19 cellular contexts compared by ENCODE assay signal in the genomic region with DNA sequence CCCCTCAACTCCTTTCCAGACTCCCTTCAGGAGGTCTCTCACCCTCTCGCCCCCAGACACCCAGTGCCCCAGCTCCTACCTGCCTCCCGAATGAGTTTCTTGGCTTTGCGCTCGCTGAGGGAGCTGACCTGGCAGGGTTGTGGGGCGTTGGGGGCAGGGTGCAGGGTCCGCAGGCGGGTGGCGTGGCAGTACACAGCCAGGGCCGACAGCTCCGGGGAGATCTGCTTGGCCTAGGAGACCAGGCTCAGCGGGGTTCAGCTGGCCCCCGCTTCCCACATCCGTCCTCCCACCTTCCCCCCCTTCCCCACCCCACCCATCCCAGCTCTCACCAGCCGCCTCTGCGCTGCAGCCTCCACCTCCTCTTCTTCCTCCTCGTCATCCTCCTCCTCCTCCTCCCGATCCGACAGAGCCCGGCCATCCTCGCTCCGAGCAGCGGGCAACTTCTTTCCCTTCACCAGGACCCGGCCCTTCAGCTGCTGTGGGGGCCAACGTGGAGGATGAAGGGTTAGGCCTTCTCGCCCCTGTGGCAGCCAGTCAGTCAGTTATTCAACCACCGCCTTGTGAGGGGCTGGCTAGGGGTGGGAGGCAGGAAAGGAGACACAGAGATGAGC. TPM values are rescaled to one million over a fixed set of nuclear protein-coding genes. Genes with fewer than 3 reads are reported as not detected.
A peak's percentile ranks its signal among the peaks of the same experiment; 100 is the strongest.
DNase-seq lines count a peak whose midpoint lies in the region; ATAC-seq and TF ChIP-seq lines count a peak whose summit lies in the region.
"Had no signal": no experiment of that assay in that cellular context is flagged by ENCODE, and none has a peak within 500 bp of the region (broad histone marks: within the 10 kb centered on the region; RNA-seq: fewer than 3 reads in every experiment).

No MANE protein-coding gene starts in this region.

- POLR2A ChIA-PET in HEK293 (lab: Yijun Ruan, JAX) = interaction anchor here (0.6 kb wide), 1 partner anchor 25 kb away, joined by 3 read pairs; no protein-coding TSS in a partner anchor

- H3K27ac ChIP-seq in BLaER1 (0 out of 2 replicates have a peak overlapping the region, but pooled peaks have one; percentile 70), HEK293 (ENCODE audit: extremely low read depth, low read depth, low read length) (no peak overlapping the region), layer of hippocampus (ENCODE audit: low read depth, low read length) (peak overlapping the region; percentile 10), sigmoid colon (peak overlapping the region in 3 of 4 donors; percentile 1 to 31 (median 5))
- H3K27ac ChIP-seq: GM23248 had no signal

- H3K27me3 ChIP-seq in BLaER1 (no peaks in the 10 kb centered on the region), layer of hippocampus (ENCODE audit: control insufficient read depth, insufficient read depth, low read length) (no peaks in the 10 kb centered on the region), sigmoid colon (no peaks in the 10 kb centered on the region)
- H3K27me3 ChIP-seq: BE2C, MG63 had no signal

- TF ChIP-seq POLR2A in sigmoid colon (IDR thresholded peaks at IDR 0.05) (no peak), lower leg skin (IDR thresholded peaks at IDR 0.05) (no peak)

- H3K36me3 ChIP-seq in BLaER1 = no peaks in the 10 kb centered on the region
- peaks cover 0 to 60% of the 10 kb centered on the region in 2 experiments; a peak in 1 of 3 replicates for H3K36me3 ChIP-seq in HEK293 (ENCODE audit: control insufficient read depth in 2 of 2, insufficient read depth in 1 of 2, low read length in 2 of 2)
- peaks cover 13 to 73% (median 40%) of the 10 kb centered on the region in 4 donors for H3K36me3 ChIP-seq in sigmoid colon
- H3K36me3 ChIP-seq: BE2C had no signal

- CTCF ChIA-PET in HEK293 (lab: Yijun Ruan, JAX) = interaction anchor here (0.6 to 1.2 kb wide), 7 partner anchors 9 to 37 kb away, joined by 3 to 7 read pairs (median 4); partner anchors contain the start of gene ACBD4

- no peak for DNase-seq in sigmoid colon
- no peak for DNase-seq in lower leg skin (ENCODE audit: low spot score in 2 of 2)
- DNase-seq in NCI-H345 treated with DMSO at 0.1 percent for 48 hours (lab: John Stamatoyannopoulos, UW; ENCODE audit: unreplicated experiment) = no peak
- DNase-seq: 8988T; ACHN; BE2C; CD4-positive, CD25-positive, alpha-beta regulatory T cell; GM23248; HCEC 1CT; KG1; MG63; NCI-H2029; NCI-H526 treated with DMSO at 0.1 percent for 48 hours; RPMI8226; SHP77 treated with DMSO at 0.1 percent for 48 hours had no signal

- no peak overlapping the region for H3K9ac ChIP-seq in BLaER1
- H3K9ac ChIP-seq: GM23248 had no signal

- intact Hi-C loops in sigmoid colon (cut with DNase I) (no loop called here), lower leg skin (cut with DNase I; ENCODE audit: low total_unique reads) (no loop called here)

- no peak for ATAC-seq in HG02642 (IDR thresholded peaks at IDR 0.05; ENCODE audit: poor library complexity, unreplicated experiment)

- peaks cover 74% of the 10 kb centered on the region for H3K4me1 ChIP-seq in BLaER1
- no peaks in the 10 kb centered on the region for H3K4me1 ChIP-seq in HEK293 (ENCODE audit: control insufficient read depth, insufficient read depth, low read length)
- peaks cover 0 to 25% (median 23%) of the 10 kb centered on the region in 4 donors for H3K4me1 ChIP-seq in sigmoid colon
- H3K4me1 ChIP-seq: BE2C had no signal

- H4K20me1 ChIP-seq in BLaER1 = peaks cover 16% of the 10 kb centered on the region

- H3K9me3 ChIP-seq in BLaER1 (no peaks in the 10 kb centered on the region), HEK293 (ENCODE audit: control insufficient read depth, insufficient read depth, low read depth, low read length) (no peaks in the 10 kb centered on the region), sigmoid colon (no peaks in the 10 kb centered on the region)
- H3K9me3 ChIP-seq: BE2C, MG63 had no signal

- TF ChIP-seq EP300 in sigmoid colon (IDR thresholded peaks at IDR 0.05) = no peak

- TF ChIP-seq CTCF in HEK293 (tag by site-specific recombination; IDR thresholded peaks at IDR 0.05) (no peak), sigmoid colon (IDR thresholded peaks at IDR 0.05) (no peak), lower leg skin (IDR thresholded peaks at IDR 0.05) (no peak)

- 92 to 94% methylated on average over 26 of the region's 26 CpGs for WGBS in sigmoid colon, 2 donors
- 91% methylated on average over 26 of the region's 26 CpGs for WGBS in lower leg skin, 2 donors

- H3K4me2 ChIP-seq in BLaER1 = peak overlapping the region; percentile 95

- no peak overlapping the region for H3K4me3 ChIP-seq in BLaER1
- no peak overlapping the region for H3K4me3 ChIP-seq in HEK293 (ENCODE audit: low read depth, low read length)
- H3K4me3 ChIP-seq in sigmoid colon = no peak overlapping the region
- no peak overlapping the region for H3K4me3 ChIP-seq in lower leg skin (ENCODE audit: low read depth, poor library complexity, severe bottlenecking)
- H3K4me3 ChIP-seq: GM23248, MG63 had no signal

TF ChIP-seq in HEK293, 187 proteins besides CTCF, POLR2A, EP300 and RAD21:
- TF ChIP-seq EGR2 (tag by site-specific recombination; IDR thresholded peaks at IDR 0.05; ENCODE audit: low read depth) (peak; percentile 54; the same call in 1 of the 2 replicates), ZNF530 (tag by site-specific recombination; IDR thresholded peaks at IDR 0.05; ENCODE audit: low read depth) (no peak), ZFP69B (tag by site-specific recombination; IDR thresholded peaks at IDR 0.05) (no peak), ZFHX2 (tag by site-specific recombination; conservative IDR thresholded peaks at IDR 0.05) (peak; percentile 34; the same call in 1 of the 2 replicates), ZNF10 (tag by site-specific recombination; IDR thresholded peaks at IDR 0.05) (no peak), ZNF621 (tag by site-specific recombination; IDR thresholded peaks at IDR 0.05) (no peak), ZNF513 (tag by site-specific recombination; IDR thresholded peaks at IDR 0.05) (peak; percentile 74), ZSCAN30 (tag by site-specific recombination; IDR thresholded peaks at IDR 0.05) (no peak), ZNF768 (tag by site-specific recombination; IDR thresholded peaks at IDR 0.05) (no peak)
- TF ChIP-seq, protein P1, sequence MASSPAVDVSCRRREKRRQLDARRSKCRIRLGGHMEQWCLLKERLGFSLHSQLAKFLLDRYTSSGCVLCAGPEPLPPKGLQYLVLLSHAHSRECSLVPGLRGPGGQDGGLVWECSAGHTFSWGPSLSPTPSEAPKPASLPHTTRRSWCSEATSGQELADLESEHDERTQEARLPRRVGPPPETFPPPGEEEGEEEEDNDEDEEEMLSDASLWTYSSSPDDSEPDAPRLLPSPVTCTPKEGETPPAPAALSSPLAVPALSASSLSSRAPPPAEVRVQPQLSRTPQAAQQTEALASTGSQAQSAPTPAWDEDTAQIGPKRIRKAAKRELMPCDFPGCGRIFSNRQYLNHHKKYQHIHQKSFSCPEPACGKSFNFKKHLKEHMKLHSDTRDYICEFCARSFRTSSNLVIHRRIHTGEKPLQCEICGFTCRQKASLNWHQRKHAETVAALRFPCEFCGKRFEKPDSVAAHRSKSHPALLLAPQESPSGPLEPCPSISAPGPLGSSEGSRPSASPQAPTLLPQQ (tag by site-specific recombination; IDR thresholded peaks at IDR 0.05) = no peak

RNA-seq across cellular contexts. Expression of gene PLCD3, which starts 17.2 kb away (rescaled TPM):
- total RNA-seq in sigmoid colon = 10 to 100 TPM; 27.4 to 45.7 (median 33.9) TPM
- 100 to 1,000 TPM; 114 to 274 (median 137) TPM for polyA plus RNA-seq in sigmoid colon
- total RNA-seq in lower leg skin = 100 to 1,000 TPM in 3 of 4 donors, 10 to 100 TPM in 1; 65.7 to 180 (median 105) TPM

RNA-seq across cellular contexts. Expression of gene ACBD4, which starts 20.4 kb away (rescaled TPM):
- total RNA-seq in sigmoid colon (10 to 100 TPM; 20.0 to 24.9 (median 21.9) TPM), lower leg skin (10 to 100 TPM in 2 of 4 donors, 1 to 10 TPM in 2; 8.2 to 14.9 (median 10.1) TPM)
- polyA plus RNA-seq in sigmoid colon = 10 to 100 TPM; 13.2 to 36.5 (median 20.1) TPM

RNA-seq across cellular contexts. Expression of gene HEXIM1, which starts 33.2 kb away (rescaled TPM):
- total RNA-seq in sigmoid colon (10 to 100 TPM; 41.0 to 60.9 (median 49.4) TPM), lower leg skin (10 to 100 TPM; 20.9 to 32.7 (median 25.0) TPM)
- 10 to 100 TPM; 21.6 to 38.8 (median 24.7) TPM for polyA plus RNA-seq in sigmoid colon

RNA-seq across cellular contexts. Expression of gene HEXIM2, which starts 46.6 kb away (rescaled TPM):
- total RNA-seq in sigmoid colon = 10 to 100 TPM in 2 of 4 donors, 1 to 10 TPM in 2; 7.5 to 14.7 (median 11.2) TPM
- polyA plus RNA-seq in sigmoid colon = 1 to 10 TPM; 1.8 to 7.8 (median 6.6) TPM
- 10 to 100 TPM in 1 of 4 donors, 1 to 10 TPM in 3; 2.4 to 16.7 (median 5.8) TPM for total RNA-seq in lower leg skin

RNA-seq across cellular contexts. Expression of gene NMT1, which starts 54.0 kb away (rescaled TPM):
- total RNA-seq in sigmoid colon = 10 to 100 TPM; 41.0 to 59.2 (median 55.6) TPM
- 10 to 100 TPM; 13.2 to 38.4 (median 15.3) TPM for polyA plus RNA-seq in sigmoid colon
- 100 to 1,000 TPM in 1 of 4 donors, 10 to 100 TPM in 3; 37.3 to 101 (median 60.3) TPM for total RNA-seq in lower leg skin
